Comparison of ENCODE assay signal across 1 cellular context in the genomic region with DNA sequence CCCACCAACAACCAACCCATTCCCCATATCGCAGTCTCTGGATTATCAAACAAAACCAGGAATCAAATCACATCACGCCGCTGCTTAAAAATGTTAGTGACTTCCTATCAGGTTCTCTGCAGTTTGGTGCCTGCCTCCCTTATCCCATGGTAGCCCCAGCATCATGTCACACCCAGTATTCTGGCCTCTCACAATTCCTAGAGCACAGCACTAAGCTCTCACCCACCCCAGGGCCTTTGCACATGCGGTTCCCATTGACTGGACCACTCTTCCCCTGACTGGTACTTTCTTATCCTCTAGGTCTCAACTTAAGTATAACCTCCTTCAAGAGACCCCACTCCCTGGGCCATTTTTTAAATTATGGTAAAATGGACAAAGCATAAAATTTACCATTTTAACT.
TF ChIP-seq lines count a peak whose summit lies in the region.

No MANE protein-coding gene starts in this region.

TF ChIP-seq in A549, 52 proteins besides CTCF, POLR2A, EP300 and RAD21:
- TF ChIP-seq, protein P1, sequence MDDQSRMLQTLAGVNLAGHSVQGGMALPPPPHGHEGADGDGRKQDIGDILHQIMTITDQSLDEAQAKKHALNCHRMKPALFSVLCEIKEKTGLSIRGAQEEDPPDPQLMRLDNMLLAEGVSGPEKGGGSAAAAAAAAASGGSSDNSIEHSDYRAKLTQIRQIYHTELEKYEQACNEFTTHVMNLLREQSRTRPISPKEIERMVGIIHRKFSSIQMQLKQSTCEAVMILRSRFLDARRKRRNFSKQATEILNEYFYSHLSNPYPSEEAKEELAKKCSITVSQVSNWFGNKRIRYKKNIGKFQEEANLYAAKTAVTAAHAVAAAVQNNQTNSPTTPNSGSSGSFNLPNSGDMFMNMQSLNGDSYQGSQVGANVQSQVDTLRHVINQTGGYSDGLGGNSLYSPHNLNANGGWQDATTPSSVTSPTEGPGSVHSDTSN (IDR thresholded peaks at IDR 0.05), result no peak
- TF ChIP-seq MAZ (IDR thresholded peaks at IDR 0.05; ENCODE audit: borderline replicate concordance, low read depth, low read length) (no peak), RCOR1 (IDR thresholded peaks at IDR 0.05; ENCODE audit: low read depth, low read length) (no peak), KDM5A (IDR thresholded peaks at IDR 0.05) (no peak), HOXB5 (CRISPR knock-in tag; IDR thresholded peaks at IDR 0.05) (no peak), SMC3 (IDR thresholded peaks at IDR 0.05) (no peak), RFX5 (IDR thresholded peaks at IDR 0.05) (no peak)
- TF ChIP-seq, protein P2, sequence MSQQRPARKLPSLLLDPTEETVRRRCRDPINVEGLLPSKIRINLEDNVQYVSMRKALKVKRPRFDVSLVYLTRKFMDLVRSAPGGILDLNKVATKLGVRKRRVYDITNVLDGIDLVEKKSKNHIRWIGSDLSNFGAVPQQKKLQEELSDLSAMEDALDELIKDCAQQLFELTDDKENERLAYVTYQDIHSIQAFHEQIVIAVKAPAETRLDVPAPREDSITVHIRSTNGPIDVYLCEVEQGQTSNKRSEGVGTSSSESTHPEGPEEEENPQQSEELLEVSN (IDR thresholded peaks at IDR 0.05; ENCODE audit: borderline replicate concordance, low read depth), result no peak
